In the genomic region with DNA sequence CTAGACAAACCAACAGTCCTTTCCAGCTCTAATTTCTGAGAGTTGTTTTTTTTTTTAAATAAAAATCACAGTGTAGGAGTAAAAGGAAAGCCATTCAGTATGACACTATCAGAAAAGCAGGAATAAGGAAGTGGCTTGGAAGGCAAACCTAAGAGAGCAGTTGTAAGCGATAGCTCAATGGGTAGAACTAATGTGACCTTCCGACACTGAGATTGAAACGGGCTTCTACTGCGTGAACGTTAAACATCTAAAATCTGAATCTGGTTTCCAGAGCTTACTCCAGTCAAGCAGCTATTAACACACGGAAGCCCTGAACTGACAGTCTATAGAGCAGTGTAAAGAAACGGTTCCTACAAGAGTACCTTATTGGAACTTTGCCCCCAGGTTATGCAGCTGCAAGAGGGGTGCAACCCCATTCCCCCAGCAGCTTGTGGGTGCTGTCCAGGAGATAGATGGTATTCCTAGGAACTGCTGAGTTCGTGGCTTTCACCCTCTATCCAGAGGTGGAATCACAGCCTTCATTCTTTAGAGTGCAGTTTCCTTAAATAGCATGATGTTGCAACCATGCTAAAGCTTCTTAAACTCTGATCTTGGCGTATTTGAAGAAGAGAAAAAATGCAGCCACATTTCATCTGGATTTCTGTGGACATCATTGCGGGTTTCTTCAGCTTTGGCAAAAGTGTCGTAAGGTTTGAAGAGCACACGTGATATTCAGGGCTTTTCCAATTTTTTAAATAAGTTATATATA, we compare ENCODE assay signal across 8 cellular contexts. TPM values are rescaled to one million over a fixed set of nuclear protein-coding genes. Genes with fewer than 3 reads are reported as not detected.
DNase-seq lines count a peak whose midpoint lies in the region; ATAC-seq and TF ChIP-seq lines count a peak whose summit lies in the region.

No MANE protein-coding gene starts in this region.

- no peak overlapping the region for H3K4me2 ChIP-seq in neural progenitor cell

- H2AFZ ChIP-seq in neural progenitor cell (replicated peaks): no peak overlapping the region

- peaks cover 3% of the 10 kb centered on the region for H3K36me3 Mint-ChIP-seq in neural progenitor cell

- peaks cover 7% of the 10 kb centered on the region for H3K27me3 Mint-ChIP-seq in neural progenitor cell (ENCODE audit: insufficient read depth, low read depth)

- H3K27ac ChIP-seq in duodenal mucosa (ENCODE audit: low read depth, low read length) (peak overlapping the region; percentile 95), neural progenitor cell (no peak overlapping the region)

- H3K9me3 ChIP-seq in duodenal mucosa (ENCODE audit: control insufficient read depth in 1 of 2, low read length in 2 of 2): no peaks in the 10 kb centered on the region
- H3K9me3 ChIP-seq in neural progenitor cell (ENCODE audit: low read depth): no peaks in the 10 kb centered on the region

- H3K4me1 ChIP-seq in duodenal mucosa (ENCODE audit: control insufficient read depth in 1 of 2, insufficient read depth in 2 of 2, low read length in 2 of 2): peaks cover 39 to 41% of the 10 kb centered on the region in 2 donors
- H3K4me1 ChIP-seq in neural progenitor cell: peaks cover 26% of the 10 kb centered on the region

- no peaks in the 10 kb centered on the region for H3K27me3 ChIP-seq in duodenal mucosa (ENCODE audit: control insufficient read depth in 1 of 2, insufficient read depth in 2 of 2, low read length in 2 of 2)
- H3K27me3 ChIP-seq in neural progenitor cell: no peaks in the 10 kb centered on the region

- no peak for TF ChIP-seq CTCF in neural progenitor cell (IDR thresholded peaks at IDR 0.05)

- peak overlapping the region; percentile 98 for H3K27ac Mint-ChIP-seq in neural progenitor cell

- peaks cover 0 to under 1% of the 10 kb centered on the region in 2 donors for H3K36me3 ChIP-seq in duodenal mucosa (ENCODE audit: control insufficient read depth in 1 of 2, insufficient read depth in 2 of 2, low read length in 2 of 2)
- no peaks in the 10 kb centered on the region for H3K36me3 ChIP-seq in neural progenitor cell

- H3F3A ChIP-seq in neural progenitor cell (ENCODE audit: low read depth): peaks cover 31% of the 10 kb centered on the region

- peaks cover 49% of the 10 kb centered on the region for H3K4me1 Mint-ChIP-seq in neural progenitor cell

- H3K9ac ChIP-seq in duodenal mucosa (ENCODE audit: low read depth in 1 of 2, low read length in 2 of 2): peak overlapping the region; percentile 61 to 99
- H3K9ac ChIP-seq in neural progenitor cell: no peak overlapping the region

- H3K4me3 ChIP-seq in duodenal mucosa (ENCODE audit: low read depth in 1 of 2, low read length in 2 of 2) (peak overlapping the region; percentile 44 to 77), neural progenitor cell (no peak overlapping the region)

- peaks cover 10% of the 10 kb centered on the region for H3K79me2 ChIP-seq in neural progenitor cell (ENCODE audit: low read depth)

- H3K4me3 Mint-ChIP-seq in neural progenitor cell: no peak overlapping the region

- DNase-seq in Ammon's horn (ENCODE audit: low spot score): peak; percentile 53
- peak; percentile 29 for DNase-seq in HK-2 (ENCODE audit: unreplicated experiment)
- DNase-seq in SIG-M5 treated with dmso at 0.1 percent for 504 hours (lab: John Stamatoyannopoulos, UW; ENCODE audit: unreplicated experiment): peak; percentile 96
- DNase-seq in neural progenitor cell (ENCODE audit: low spot score): no peak
- DNase-seq in GM19238 (ENCODE audit: insufficient read length, low spot score): no peak

- ATAC-seq in GM21381 (IDR thresholded peaks at IDR 0.05; ENCODE audit: unreplicated experiment) (no peak), HG03175 (IDR thresholded peaks at IDR 0.05; ENCODE audit: unreplicated experiment) (no peak)

- peaks cover 5% of the 10 kb centered on the region for H4K20me1 ChIP-seq in neural progenitor cell (ENCODE audit: low read depth)

- H3K9me3 Mint-ChIP-seq in neural progenitor cell: peaks cover 3% of the 10 kb centered on the region

RNA-seq across cellular contexts. Expression of a gene that starts 3.3 kb away (rescaled TPM):
- total RNA-seq in neural progenitor cell (ENCODE audit: low replicate concordance): 21.2 and 22.9 TPM in 2 replicates

Comparison
In these comparisons a context has a peak if more than half of its experiments do, and no peak if none do; other contexts are left out.
1. DNase-seq: peak in Ammon's horn (single experiment), HK-2 (single experiment) and SIG-M5 treated with dmso at 0.1 percent for 504 hours (single experiment); none in neural progenitor cell (single experiment) and GM19238 (single experiment).